In the genomic region with DNA sequence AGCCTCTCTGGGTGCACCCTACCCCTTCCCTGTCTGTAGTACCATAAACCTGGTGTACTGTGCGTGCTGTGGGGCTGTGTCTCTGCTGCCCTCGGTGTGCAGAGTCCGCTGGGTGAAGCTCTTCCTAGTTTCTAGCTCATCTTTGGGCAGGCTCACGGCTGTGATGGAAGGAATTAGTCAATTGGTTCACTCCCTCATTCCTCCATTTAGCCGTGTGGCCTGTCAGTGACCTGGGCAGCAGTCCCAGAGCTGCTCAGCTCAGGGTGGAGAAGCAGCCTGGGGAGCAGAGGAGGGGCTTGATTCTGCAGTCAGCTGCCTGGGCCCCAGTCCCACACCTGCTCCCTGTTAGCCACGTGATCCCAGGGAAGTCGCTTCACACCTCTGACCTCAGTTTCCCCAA, we compare ENCODE assay signal across 23 cellular contexts.
DNase-seq lines count a peak whose midpoint lies in the region; ATAC-seq and TF ChIP-seq lines count a peak whose summit lies in the region.
"Had no signal": no experiment of that assay in that cellular context is flagged by ENCODE, and none has a peak within 500 bp of the region (broad histone marks: within the 10 kb centered on the region; RNA-seq: fewer than 3 reads in every experiment).

No MANE protein-coding gene starts in this region.

- H3K27me3 ChIP-seq in MG63 = no peaks in the 10 kb centered on the region
- no peaks in the 10 kb centered on the region for H3K27me3 ChIP-seq in effector memory CD4-positive, alpha-beta T cell (replicated peaks; ENCODE audit: control insufficient read depth, insufficient read depth, low read length, poor library complexity, severe bottlenecking)
- H3K27me3 ChIP-seq: brain microvascular endothelial cell had no signal

- H3K36me3 ChIP-seq in MG63 = no peaks in the 10 kb centered on the region
- H3K36me3 ChIP-seq in effector memory CD4-positive, alpha-beta T cell (ENCODE audit: control insufficient read depth, insufficient read depth, low read length) = no peaks in the 10 kb centered on the region
- H3K36me3 ChIP-seq: brain microvascular endothelial cell, prostate gland, thoracic aorta, WERI-Rb-1 had no signal

- no peak overlapping the region for H3K27ac ChIP-seq in effector memory CD4-positive, alpha-beta T cell (ENCODE audit: insufficient read depth, low read length, poor library complexity, severe bottlenecking)
- H3K27ac ChIP-seq: brain microvascular endothelial cell, epithelial cell of prostate, prostate gland, thoracic aorta, WERI-Rb-1 had no signal

- TF ChIP-seq CTCF in foreskin fibroblast (IDR thresholded peaks at IDR 0.05; ENCODE audit: low read depth, low read length) (no peak), omental fat pad (IDR thresholded peaks at IDR 0.05) (no peak)

- DNase-seq in AG08395 (ENCODE audit: low spot score) = peak; percentile 41
- DNase-seq in MG63 = peak; percentile 52
- DNase-seq in foreskin fibroblast = peak; percentile 9 to 37
- DNase-seq in omental fat pad (ENCODE audit: low spot score) = no peak
- DNase-seq in NCI-H748 (lab: John Stamatoyannopoulos, UW; ENCODE audit: unreplicated experiment) = no peak
- DNase-seq in effector memory CD4-positive, alpha-beta T cell = no peak
- DNase-seq: activated CD4-positive, alpha-beta memory T cell treated with anti-CD3 and anti-CD28 coated beads for 36 hours; activated T-cell treated with anti-CD3 and anti-CD28 coated beads, Interleukin-2, amount 50 U/mL, for 1 hour; brain microvascular endothelial cell; CD4-positive, alpha-beta memory T cell; GOT3; mammary epithelial cell; naive thymus-derived CD4-positive, alpha-beta T cell; NCI-H1694 treated with DMSO at 0.1 percent for 48 hours; NCI-H446 treated with DMSO at 0.1 percent for 48 hours; SIG-M5; WERI-Rb-1 had no signal

- no peak overlapping the region for H3K4me3 ChIP-seq in MG63
- H3K4me3 ChIP-seq in foreskin fibroblast (ENCODE audit: low read depth in 1 of 2, low read length in 2 of 2) = no peak overlapping the region
- no peak overlapping the region for H3K4me3 ChIP-seq in effector memory CD4-positive, alpha-beta T cell (ENCODE audit: insufficient read depth, low read depth, low read length, poor library complexity, severe bottlenecking)
- H3K4me3 ChIP-seq: prostate gland, thoracic aorta had no signal

- ATAC-seq in omental fat pad (ENCODE audit: low FRiP score) (peak; percentile 63), GM18907 (IDR thresholded peaks at IDR 0.05; ENCODE audit: unreplicated experiment) (no peak), GM21447 (IDR thresholded peaks at IDR 0.05; ENCODE audit: unreplicated experiment) (no peak)
- ATAC-seq: HepG2; naive thymus-derived CD4-positive, alpha-beta T cell had no signal

- no peaks in the 10 kb centered on the region for H3K4me1 ChIP-seq in effector memory CD4-positive, alpha-beta T cell (ENCODE audit: control insufficient read depth, insufficient read depth, low read length, poor library complexity, severe bottlenecking)
- H3K4me1 ChIP-seq: prostate gland had no signal

- no peaks in the 10 kb centered on the region for H3K9me3 ChIP-seq in MG63
- H3K9me3 ChIP-seq in effector memory CD4-positive, alpha-beta T cell (ENCODE audit: control insufficient read depth, low read length) = no peaks in the 10 kb centered on the region
- H3K9me3 ChIP-seq: prostate gland, thoracic aorta had no signal

Comparison
In these comparisons a context has a peak if more than half of its experiments do, and no peak if none do; other contexts are left out.
1. DNase-seq: peak in AG08395 (single experiment), MG63 (single experiment) and foreskin fibroblast (2 of 2); none in omental fat pad (single experiment), NCI-H748 (single experiment) and effector memory CD4-positive, alpha-beta T cell (0 of 3).